Comparison of ENCODE assay signal across 19 cellular contexts in the genomic region with DNA sequence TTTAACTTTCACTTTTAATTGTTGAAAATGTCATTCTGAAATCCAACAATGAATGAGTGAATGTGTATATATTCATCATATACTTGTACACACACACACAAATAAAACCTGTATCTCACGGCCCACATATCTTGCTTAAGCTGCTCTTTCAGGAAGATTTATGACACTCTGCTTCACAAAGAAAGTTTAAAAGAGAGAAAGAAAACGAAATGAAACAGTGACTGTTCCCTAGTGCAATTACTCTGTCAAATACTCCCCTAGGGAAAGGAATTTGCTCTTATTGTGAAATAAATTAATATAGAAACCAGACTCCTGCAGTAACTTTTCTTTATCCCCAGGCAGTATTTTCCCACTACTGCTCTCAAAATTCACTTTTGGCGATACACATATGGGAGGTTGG.
"Had no signal": no experiment of that assay in that cellular context is flagged by ENCODE, and none has a peak within 500 bp of the region (broad histone marks: within the 10 kb centered on the region; RNA-seq: fewer than 3 reads in every experiment).

No MANE protein-coding gene starts in this region.

- H3K27me3 ChIP-seq: colonic mucosa, gastroesophageal sphincter, testis, tibial nerve had no signal

- H3K36me3 Mint-ChIP-seq: naive B cell; stimulated activated naive B cell treated with anti-CD40 and anti-IgM and Interleukin-4, amounts not matched to agents 10 μg/mL and 1 μg/mL and 100 μg/mL, for 72 hours had no signal

- H3K4me1 ChIP-seq: colonic mucosa, gastroesophageal sphincter had no signal

- H3K27me3 Mint-ChIP-seq: stimulated activated naive CD8-positive, alpha-beta T cell treated with anti-CD3 and anti-CD28 coated beads, Interleukin-15, amount 100 ng/mL, for 72 hours had no signal

- H3K4me1 Mint-ChIP-seq: stimulated activated naive B cell treated with anti-CD40 and anti-IgM and Interleukin-4, amounts not matched to agents 10 μg/mL and 1 μg/mL and 100 μg/mL, for 72 hours; stimulated activated naive CD8-positive, alpha-beta T cell treated with anti-CD3 and anti-CD28 coated beads, Interleukin-15, amount 100 ng/mL, for 72 hours had no signal

- H3K27ac ChIP-seq: colonic mucosa, gastroesophageal sphincter, skin epidermis, testis, tibial nerve had no signal

- H3K4me3 ChIP-seq: colonic mucosa, gastroesophageal sphincter, lung, skin epidermis, testis, tibial nerve had no signal

- H3K36me3 ChIP-seq: colonic mucosa, gastroesophageal sphincter, tibial nerve had no signal

- H3K9me3 Mint-ChIP-seq: naive B cell; nephron progenitor cell; stimulated activated naive B cell treated with anti-CD40 and anti-IgM and Interleukin-4, amounts not matched to agents 10 μg/mL and 1 μg/mL and 100 μg/mL, for 72 hours; stimulated activated naive CD8-positive, alpha-beta T cell treated with anti-CD3 and anti-CD28 coated beads, Interleukin-15, amount 100 ng/mL, for 72 hours had no signal

- ATAC-seq: gastroesophageal sphincter; left ventricle myocardium superior; sciatic nerve; stimulated activated naive B cell treated with anti-CD40 and anti-IgM and Interleukin-4, amounts not matched to agents 10 μg/mL and 1 μg/mL and 100 μg/mL, for 72 hours; stimulated activated naive CD8-positive, alpha-beta T cell treated with anti-CD3 and anti-CD28 coated beads, Interleukin-15, amount 100 ng/mL, for 72 hours had no signal

- H3K4me3 Mint-ChIP-seq: naive B cell; nephron progenitor cell; stimulated activated naive B cell treated with anti-CD40 and anti-IgM and Interleukin-4, amounts not matched to agents 10 μg/mL and 1 μg/mL and 100 μg/mL, for 72 hours; stimulated activated naive CD8-positive, alpha-beta T cell treated with anti-CD3 and anti-CD28 coated beads, Interleukin-15, amount 100 ng/mL, for 72 hours had no signal

- H3K9me3 ChIP-seq: colonic mucosa, gastroesophageal sphincter, testis, tibial nerve had no signal

- H3K27ac Mint-ChIP-seq: naive B cell; nephron progenitor cell; stimulated activated naive B cell treated with anti-CD40 and anti-IgM and Interleukin-4, amounts not matched to agents 10 μg/mL and 1 μg/mL and 100 μg/mL, for 72 hours had no signal

- DNase-seq: colonic mucosa; dermis blood vessel endothelial cell; glutamatergic neuron; islet precursor cell; left ventricle myocardium superior; mesenchymal stem cell; naive B cell; nephron progenitor cell; posterior cingulate gyrus; stimulated activated CD4-positive, alpha-beta T cell treated with anti-CD3 and anti-CD28 coated beads, Interleukin-2, amount 100 ng/mL, for 24 hours; stimulated activated CD4-positive, alpha-beta T cell treated with anti-CD3 and anti-CD28 coated beads, Interleukin-4, amount 100 ng/mL, for 4 hours; stimulated activated naive B cell treated with anti-CD40 and anti-IgM and Interleukin-4, amounts not matched to agents 10 μg/mL and 1 μg/mL and 100 μg/mL, for 72 hours; stimulated activated naive CD8-positive, alpha-beta T cell treated with anti-CD3 and anti-CD28 coated beads, Interleukin-15, amount 100 ng/mL, for 72 hours; testis had no signal
